ENCODE assay signal across 8 cellular contexts in genomic region chr4:184825394-184826314, GRCh38. TPM values are rescaled to one million over a fixed set of nuclear protein-coding genes. Genes with fewer than 3 reads are reported as not detected.
DNase-seq lines count a peak whose midpoint lies in the region; ATAC-seq and TF ChIP-seq lines count a peak whose summit lies in the region.

Gene ACSL1, minus strand, starts transcription at chr4:184825968. Its CDS starts 22,454 bp downstream, at chr4:184803514.

- no peak for TF ChIP-seq CTCF in omental fat pad (IDR thresholded peaks at IDR 0.05)
- no peak for TF ChIP-seq CTCF in testis (IDR thresholded peaks at IDR 0.05)

- no peaks in the 10 kb centered on the region for H3K27me3 ChIP-seq in testis

- peak within 1 kb of the TSS; percentile 52 to 86 for H3K27ac ChIP-seq in testis

- peak; percentile 33 for TF ChIP-seq POLR2A in testis (IDR thresholded peaks at IDR 0.05)

- peaks cover 7% of the 10 kb centered on the region for H3K4me1 ChIP-seq in testis

- DNase-seq in DMS153 treated with DMSO at 0.1 percent for 48 hours (lab: John Stamatoyannopoulos, UW; ENCODE audit: unreplicated experiment) (peak; percentile 37), HUDEP-2 (lab: John Stamatoyannopoulos, UW; ENCODE audit: unreplicated experiment in 76 of 76) (peak in 69 of 76 experiments; percentile 3 to 79 (median 56)), SK-MEL-5 (ENCODE audit: low read depth, low spot score) (peak; percentile 65), glomerular endothelial cell (ENCODE audit: extremely low read depth, low read depth, low spot score) (no peak), omental fat pad (ENCODE audit: low spot score) (peak; percentile 54), testis (peak; percentile 87)
- DNase-seq in activated naive CD4-positive, alpha-beta T cell treated with Interleukin-2 at 50 U/mL for 16 hours = peak; percentile 82

- in situ Hi-C loops in SK-MEL-5 (cut with HindIII; ENCODE audit: low pct_unique_long_range_greater_than_20kb, low sequenced_read_pairs) = no loop called here

- no peaks in the 10 kb centered on the region for H3K9me3 ChIP-seq in testis

- intact Hi-C loops in testis (cut with DNase I; ENCODE audit: low total_unique reads) = no loop called here

- H3K36me3 ChIP-seq in testis (ENCODE audit: low read depth, missing control alignments) = no peaks in the 10 kb centered on the region

- ATAC-seq in GM21381 (IDR thresholded peaks at IDR 0.05; ENCODE audit: unreplicated experiment) (peak; percentile 66), omental fat pad (ENCODE audit: low FRiP score) (peak; percentile 95)

- 0% methylated on average over 52 of the region's 139 CpGs; no CpG with 5 or more reads in 1 of the 2 donors for WGBS in testis, 2 donors

- peak within 1 kb of the TSS; percentile 78 to 81 for H3K4me3 ChIP-seq in testis

RNA-seq across cellular contexts. Expression of gene ACSL1, which starts in this region (rescaled TPM):
- 123 and 126 TPM in 2 replicates for total RNA-seq in SK-MEL-5 (2014; rRNA removed; shearing (Covaris generic))
- polyA plus RNA-seq in SK-MEL-5 (2015; cell fraction: cytosol; rRNA removed) = 84.5 and 110 TPM in 2 replicates
- polyA plus RNA-seq in SK-MEL-5 (2015; cell fraction: nucleus; rRNA removed) = 87.3 and 87.7 TPM in 2 replicates
- total RNA-seq in glomerular endothelial cell (10.9 and 27.1 TPM in 2 replicates), omental fat pad (1,000 to 10,000 TPM in 2 of 4 donors, 100 to 1,000 TPM in 2; 577 to 1,142 (median 917) TPM), testis (10 to 100 TPM; 31.6 to 59.8 TPM)
- polyA plus RNA-seq in testis (ENCODE audit: insufficient read depth, low read depth, low replicate concordance) = 81.8 TPM
